In genomic region chrX:136711147-136711546, GRCh38 we compare ENCODE assay signal across 8 cellular contexts.
DNase-seq lines count a peak whose midpoint lies in the region; ATAC-seq, FAIRE-seq and TF ChIP-seq lines count a peak whose summit lies in the region.

No MANE protein-coding gene starts in this region.

- H3K4ac ChIP-seq in mesendoderm (ENCODE audit: low read depth, low read length) (no peak overlapping the region), neuronal stem cell (ENCODE audit: low read length) (no peak overlapping the region)

- no peak overlapping the region for H3K14ac ChIP-seq in neuronal stem cell (ENCODE audit: low read length)

- H4K8ac ChIP-seq in mesendoderm (ENCODE audit: low read depth, low read length) (no peak overlapping the region), neuronal stem cell (ENCODE audit: low read depth, low read length) (no peak overlapping the region)

- H2AK5ac ChIP-seq in mesendoderm (ENCODE audit: low read length) (no peak overlapping the region), neuronal stem cell (ENCODE audit: low read depth, low read length) (no peak overlapping the region)

- DNase-seq in Ammon's horn (ENCODE audit: low spot score): peak; percentile 48
- DNase-seq in GM12892 (ENCODE audit: insufficient read length): no peak
- DNase-seq in PC-9: peak; percentile 36 to 44
- DNase-seq in choroid plexus epithelial cell (ENCODE audit: low read depth): peak; percentile 63
- peak; percentile 48 for DNase-seq in mesendoderm
- DNase-seq in esophagus muscularis mucosa (ENCODE audit: extremely low spot score): no peak
- DNase-seq in neuronal stem cell (ENCODE audit: low spot score): no peak

- H2BK15ac ChIP-seq in mesendoderm (replicated peaks; ENCODE audit: low read depth): no peak overlapping the region
- no peak overlapping the region for H2BK15ac ChIP-seq in neuronal stem cell (ENCODE audit: low read length)

- H2BK120ac ChIP-seq in mesendoderm (ENCODE audit: low read depth, low read length) (no peak overlapping the region), neuronal stem cell (ENCODE audit: low read depth, low read length) (no peak overlapping the region)

- WGBS in mesendoderm (ENCODE audit: extremely low coverage, insufficient coverage, low lambda C conversion rate): no CpG with 5 or more reads among the region's 1 CpG
- WGBS in esophagus muscularis mucosa: 67% methylated on average over 1 of the region's 1 CpG
- no CpG with 5 or more reads among the region's 1 CpG for WGBS in neuronal stem cell (ENCODE audit: extremely low coverage in 2 of 2, insufficient read length in 2 of 2, insufficient replicate concordance in 1 of 2), 2 donors

- peak; percentile 56 for FAIRE-seq in GM12892 (lab: Jason Lieb, UNC)

- peak; percentile 65 for TF ChIP-seq CTCF in PC-9 (conservative IDR thresholded peaks at IDR 0.05)
- TF ChIP-seq CTCF in choroid plexus epithelial cell (conservative IDR thresholded peaks at IDR 0.05; ENCODE audit: low read depth, low read length): peak; percentile 67
- TF ChIP-seq CTCF in esophagus muscularis mucosa (IDR thresholded peaks at IDR 0.05): peak in 1 of 3 experiments; percentile 41

- H3K56ac ChIP-seq in mesendoderm (ENCODE audit: low read length): no peak overlapping the region

- H3K4me3 ChIP-seq in PC-9 (no peak overlapping the region), choroid plexus epithelial cell (ENCODE audit: low read depth, low read length) (no peak overlapping the region), mesendoderm (ENCODE audit: low read length) (no peak overlapping the region), esophagus muscularis mucosa (no peak overlapping the region), neuronal stem cell (ENCODE audit: low read length in 2 of 2) (no peak overlapping the region)

- no peak overlapping the region for H3K18ac ChIP-seq in mesendoderm (ENCODE audit: low read length)
- no peak overlapping the region for H3K18ac ChIP-seq in neuronal stem cell (ENCODE audit: low read length)

- no peak overlapping the region for H2AFZ ChIP-seq in PC-9
- no peak overlapping the region for H2AFZ ChIP-seq in neuronal stem cell (ENCODE audit: low read length)

- no peak overlapping the region for H4K91ac ChIP-seq in neuronal stem cell (ENCODE audit: low read depth, low read length, poor library complexity)

- CTCF ChIA-PET in PC-9 (lab: Charles Lee): no interaction called here

- no peak overlapping the region for H2BK12ac ChIP-seq in neuronal stem cell (ENCODE audit: low read length)

- H3K23ac ChIP-seq in mesendoderm (ENCODE audit: low read length) (no peak overlapping the region), neuronal stem cell (ENCODE audit: low read depth, low read length, poor library complexity) (no peak overlapping the region)

- H4K20me1 ChIP-seq in PC-9 (ENCODE audit: insufficient read depth): no peaks in the 10 kb centered on the region

- H3K4me2 ChIP-seq in PC-9 (no peak overlapping the region), mesendoderm (ENCODE audit: low read length) (no peak overlapping the region), neuronal stem cell (ENCODE audit: insufficient read depth, low read length, poor library complexity, severe bottlenecking) (no peak overlapping the region)

- intact Hi-C loops in PC-9 (cut with micrococcal nuclease; ENCODE audit: unreplicated experiment): loop anchor here (1.0 kb wide), 2 partner anchors 214 to 341 kb away; no protein-coding TSS in a partner anchor
- intact Hi-C loops in esophagus muscularis mucosa (cut with DNase I): no loop called here

- H3K36me3 ChIP-seq in PC-9 (ENCODE audit: low read depth) (no peaks in the 10 kb centered on the region), mesendoderm (ENCODE audit: control insufficient read depth, insufficient read depth, low read length) (no peaks in the 10 kb centered on the region), esophagus muscularis mucosa (peaks cover 0 to 9% (median 3%) of the 10 kb centered on the region in 4 donors), neuronal stem cell (replicated peaks in 1 of 2; ENCODE audit: control insufficient read depth in 2 of 2, insufficient read depth in 2 of 2, low read length in 2 of 2) (no peaks in the 10 kb centered on the region)

- H2BK5ac ChIP-seq in mesendoderm (ENCODE audit: low read length) (no peak overlapping the region), neuronal stem cell (ENCODE audit: low read length) (no peak overlapping the region)

- POLR2A ChIA-PET in PC-9 (lab: Charles Lee; ENCODE audit: unreplicated experiment): no interaction called here

- TF ChIP-seq EP300 in esophagus muscularis mucosa (IDR thresholded peaks at IDR 0.05): no peak

- H4K5ac ChIP-seq in mesendoderm (ENCODE audit: low read length): no peak overlapping the region

- H3K9me3 ChIP-seq in PC-9 (ENCODE audit: insufficient read depth, low read depth) (no peaks in the 10 kb centered on the region), esophagus muscularis mucosa (no peaks in the 10 kb centered on the region), neuronal stem cell (replicated peaks in 1 of 2; ENCODE audit: control insufficient read depth in 2 of 2, insufficient read depth in 1 of 2, low read depth in 1 of 2, low read length in 2 of 2) (no peaks in the 10 kb centered on the region)

- H3K27ac ChIP-seq in PC-9: no peak overlapping the region
- no peak overlapping the region for H3K27ac ChIP-seq in mesendoderm (ENCODE audit: low read depth, low read length)
- H3K27ac ChIP-seq in esophagus muscularis mucosa (replicated peaks in 1 of 4): no peak overlapping the region
- H3K27ac ChIP-seq in neuronal stem cell (replicated peaks; ENCODE audit: low read length): no peak overlapping the region

- no peaks in the 10 kb centered on the region for H3K79me1 ChIP-seq in mesendoderm (ENCODE audit: low read length)
- no peaks in the 10 kb centered on the region for H3K79me1 ChIP-seq in neuronal stem cell (ENCODE audit: low read depth, low read length)

- no peak for ATAC-seq in GM21381 (IDR thresholded peaks at IDR 0.05; ENCODE audit: unreplicated experiment)

- no peak for TF ChIP-seq POLR2A in GM12892 (IDR thresholded peaks at IDR 0.05; ENCODE audit: low read depth, low read length)
- TF ChIP-seq POLR2A in esophagus muscularis mucosa (IDR thresholded peaks at IDR 0.05; ENCODE audit: low read depth): no peak

- H3K9me2 ChIP-seq in PC-9 (ENCODE audit: insufficient read depth): no peaks in the 10 kb centered on the region

- H3K9ac ChIP-seq in mesendoderm (ENCODE audit: low read length) (no peak overlapping the region), neuronal stem cell (ENCODE audit: low read depth, low read length, poor library complexity) (no peak overlapping the region)

- H3K27me3 ChIP-seq in PC-9 (ENCODE audit: insufficient read depth, low read depth): no peaks in the 10 kb centered on the region
- H3K27me3 ChIP-seq in mesendoderm (ENCODE audit: insufficient read depth, low read length, poor library complexity): no peaks in the 10 kb centered on the region
- no peaks in the 10 kb centered on the region for H3K27me3 ChIP-seq in esophagus muscularis mucosa
- no peaks in the 10 kb centered on the region for H3K27me3 ChIP-seq in neuronal stem cell (ENCODE audit: control insufficient read depth in 3 of 3, insufficient read depth in 3 of 3, low read depth in 1 of 3, low read length in 3 of 3)

- no peaks in the 10 kb centered on the region for H3K4me1 ChIP-seq in PC-9 (replicated peaks; ENCODE audit: insufficient read depth)
- H3K4me1 ChIP-seq in mesendoderm (ENCODE audit: control insufficient read depth, low read depth, low read length): no peaks in the 10 kb centered on the region
- H3K4me1 ChIP-seq in esophagus muscularis mucosa: peaks cover 0 to 3% (median 0%) of the 10 kb centered on the region in 4 donors
- peaks cover 0 to 6% of the 10 kb centered on the region in 2 donors for H3K4me1 ChIP-seq in neuronal stem cell (ENCODE audit: control insufficient read depth in 2 of 2, insufficient read depth in 1 of 2, low read depth in 1 of 2, low read length in 2 of 2)

- no TSS peak for BruUV-seq in PC-9 (replicated peaks; lab: Mats Ljungman, UMichigan)

- H3K79me2 ChIP-seq in PC-9 (ENCODE audit: low read depth) (no peaks in the 10 kb centered on the region), mesendoderm (ENCODE audit: control insufficient read depth, insufficient read depth, low read length) (no peaks in the 10 kb centered on the region)

- H3F3A ChIP-seq in PC-9 (ENCODE audit: insufficient read depth, low read depth): no peaks in the 10 kb centered on the region

Comparison
In these comparisons a context has a peak if more than half of its experiments do, and no peak if none do; other contexts are left out.
1. DNase-seq: peak in Ammon's horn (single experiment), PC-9 (2 of 2), choroid plexus epithelial cell (single experiment) and mesendoderm (single experiment); none in GM12892 (single experiment), esophagus muscularis mucosa (single experiment) and neuronal stem cell (single experiment).